In the genomic region with DNA sequence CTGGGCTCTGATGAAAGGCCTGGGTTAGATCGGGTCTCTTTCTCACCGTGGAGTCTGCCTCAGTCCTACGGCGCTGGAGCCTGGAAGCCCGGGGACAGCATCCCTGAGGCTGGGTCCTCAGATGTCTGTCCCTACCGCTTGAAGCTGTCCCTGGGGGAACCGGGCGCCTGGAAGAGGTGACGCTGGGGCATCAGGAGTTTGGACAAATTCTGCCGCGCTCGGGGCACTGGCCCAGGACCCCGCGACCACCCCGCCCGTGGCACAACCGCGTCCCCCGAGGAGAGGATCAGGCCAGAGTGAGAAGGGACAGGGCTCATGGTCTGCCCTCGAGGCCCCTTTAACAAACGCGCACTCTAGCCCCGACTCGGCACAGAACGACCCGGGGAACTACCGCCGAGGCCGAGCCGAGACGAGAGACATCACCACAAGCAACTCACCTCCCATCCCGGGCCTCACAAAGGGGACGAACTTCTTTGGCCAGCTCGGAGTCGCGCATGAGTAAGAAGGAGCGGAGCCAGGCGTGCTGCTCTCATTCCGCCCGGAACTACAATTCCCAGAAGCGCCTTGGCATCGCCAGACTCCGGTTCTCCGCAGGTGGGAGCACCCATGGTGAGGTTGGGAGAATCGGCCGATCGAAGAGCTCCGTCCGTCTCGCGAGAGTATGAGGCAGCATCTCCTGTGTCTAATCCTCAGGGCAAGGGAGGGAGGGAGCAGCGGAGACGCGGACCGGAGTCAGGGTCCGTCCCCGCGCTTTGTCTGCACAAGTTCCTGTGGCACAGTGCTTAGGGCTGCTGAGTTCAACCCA, we compare ENCODE assay signal across 8 cellular contexts. TPM values are rescaled to one million over a fixed set of nuclear protein-coding genes. Genes with fewer than 3 reads are reported as not detected.
DNase-seq lines count a peak whose midpoint lies in the region; ATAC-seq and TF ChIP-seq lines count a peak whose summit lies in the region.
"Not testable (repeated sequence)": the region's sequence is repeated elsewhere in the genome, so short reads cannot be mapped to it uniquely, and the experiment has no call there.

A gene (minus strand): TSS at position 548 of the 805 bp plus-strand sequence. CDS start 663 bp downstream, outside the sequence.

- peak within 1 kb of the TSS; percentile 57 for H3K4me3 ChIP-seq in GM12864 (ENCODE audit: low read depth, low read length)
- peak within 1 kb of the TSS; percentile 55 for H3K4me3 ChIP-seq in SU-DHL-6 (ENCODE audit: insufficient read depth, low read length, poor library complexity, severe bottlenecking)

- peak; percentile 60 for DNase-seq in GM12864 (ENCODE audit: low read depth)
- DNase-seq in NCI-H1092 treated with DMSO at 0.1 percent for 48 hours (lab: John Stamatoyannopoulos, UW) = peak; percentile 82
- peak; percentile 62 for DNase-seq in activated naive CD8-positive, alpha-beta T cell treated with anti-CD3 and anti-CD28 coated beads, Interleukin-2, amount 50 U/mL, for 24 hours
- DNase-seq in Right ventricle myocardium inferior (ENCODE audit: missing footprints) = peak; percentile 67
- DNase-seq in omental fat pad (ENCODE audit: low spot score) = peak; percentile 47
- DNase-seq in substantia nigra (lab: John Stamatoyannopoulos, UW) = peak in 44 of 49 donors; percentile 18 to 96 (median 70)

- H3K9me3 Mint-ChIP-seq in activated naive CD8-positive, alpha-beta T cell treated with anti-CD3 and anti-CD28 coated beads, Interleukin-2, amount 50 U/mL, for 24 hours = not testable (repeated sequence)

- peak within 1 kb of the TSS; percentile 44 for H3K4me2 ChIP-seq in SU-DHL-6 (ENCODE audit: low read depth, low read length, poor library complexity, severe bottlenecking)

- not testable (repeated sequence) for H3K36me3 ChIP-seq in SU-DHL-6 (ENCODE audit: low read length)

- ATAC-seq in HG02623 (IDR thresholded peaks at IDR 0.05; ENCODE audit: unreplicated experiment) = peak; percentile 93
- ATAC-seq in activated naive CD8-positive, alpha-beta T cell treated with anti-CD3 and anti-CD28 coated beads, Interleukin-2, amount 50 U/mL, for 24 hours = peak; percentile 77
- peak; percentile 94 for ATAC-seq in Right ventricle myocardium inferior
- peak; percentile 97 for ATAC-seq in omental fat pad (ENCODE audit: low FRiP score)

- H3K79me2 ChIP-seq in SU-DHL-6 (ENCODE audit: insufficient read depth, low read length) = not testable (repeated sequence)

- H4K20me1 ChIP-seq in SU-DHL-6 (ENCODE audit: low read depth, low read length) = not testable (repeated sequence)

- not testable (repeated sequence) for H3K9me2 ChIP-seq in SU-DHL-6 (replicated peaks; ENCODE audit: insufficient read depth, low read length)

- peak within 1 kb of the TSS; percentile 65 for H3K9ac ChIP-seq in SU-DHL-6 (ENCODE audit: low read length)

- H3K27ac ChIP-seq in SU-DHL-6 (ENCODE audit: low read depth, low read length); substantia nigra (ENCODE audit: low read depth, low read length, poor library complexity, severe bottlenecking): not testable (repeated sequence)

- H3K4me3 Mint-ChIP-seq in activated naive CD8-positive, alpha-beta T cell treated with anti-CD3 and anti-CD28 coated beads, Interleukin-2, amount 50 U/mL, for 24 hours = peak within 1 kb of the TSS; percentile 67

- H3K27me3 Mint-ChIP-seq in activated naive CD8-positive, alpha-beta T cell treated with anti-CD3 and anti-CD28 coated beads, Interleukin-2, amount 50 U/mL, for 24 hours = not testable (repeated sequence)

- H3K9me3 ChIP-seq in SU-DHL-6 (ENCODE audit: insufficient read depth, low read length) = not testable (repeated sequence)

- H3K4me1 Mint-ChIP-seq in activated naive CD8-positive, alpha-beta T cell treated with anti-CD3 and anti-CD28 coated beads, Interleukin-2, amount 50 U/mL, for 24 hours = peaks cover 12% of the 10 kb centered on the region

- H2AFZ ChIP-seq in SU-DHL-6 (ENCODE audit: low read depth, low read length, severe bottlenecking) = peak within 1 kb of the TSS; percentile 62

- not testable (repeated sequence) for TF ChIP-seq CTCF in GM12864 (IDR thresholded peaks at IDR 0.05; ENCODE audit: low read depth, low read length, missing control alignments); SU-DHL-6 (IDR thresholded peaks at IDR 0.05; ENCODE audit: insufficient read depth, low read length, poor library complexity, severe bottlenecking); omental fat pad (IDR thresholded peaks at IDR 0.05)

- H3F3A ChIP-seq in SU-DHL-6 (ENCODE audit: insufficient read depth) = not testable (repeated sequence)

- H3K27me3 ChIP-seq in SU-DHL-6 (ENCODE audit: low read length) = not testable (repeated sequence)

- not testable (repeated sequence) for H3K27ac Mint-ChIP-seq in activated naive CD8-positive, alpha-beta T cell treated with anti-CD3 and anti-CD28 coated beads, Interleukin-2, amount 50 U/mL, for 24 hours

- H3K36me3 Mint-ChIP-seq in activated naive CD8-positive, alpha-beta T cell treated with anti-CD3 and anti-CD28 coated beads, Interleukin-2, amount 50 U/mL, for 24 hours (ENCODE audit: low read depth) = peaks cover 18% of the 10 kb centered on the region

- intact Hi-C loops in Right ventricle myocardium inferior (cut with DNase I) = not testable (repeated sequence)

RNA-seq across cellular contexts. Expression of the gene that starts here (rescaled TPM):
- total RNA-seq in Right ventricle myocardium inferior (1.2 TPM), omental fat pad (1 to 10 TPM; 6.4 to 7.8 (median 7.0) TPM)
